ENCODE assay signal across 9 cellular contexts in genomic region chr2:174246944-174247381, GRCh38. TPM values are rescaled to one million over a fixed set of nuclear protein-coding genes. Genes with fewer than 3 reads are reported as not detected.
DNase-seq lines count a peak whose midpoint lies in the region; ATAC-seq and TF ChIP-seq lines count a peak whose summit lies in the region.
"Had no signal": no experiment of that assay in that cellular context is flagged by ENCODE, and none has a peak within 500 bp of the region (broad histone marks: within the 10 kb centered on the region; RNA-seq: fewer than 3 reads in every experiment).

No MANE protein-coding gene starts in this region.

- H3K4me3 ChIP-seq in coronary artery = peak overlapping the region; percentile 89
- no peak overlapping the region for H3K4me3 ChIP-seq in trophoblast cell (ENCODE audit: low read depth, low read length)
- no peak overlapping the region for H3K4me3 ChIP-seq in CD8-positive, alpha-beta T cell (ENCODE audit: low read depth, low read length)

- no peak for DNase-seq in activated CD4-positive, alpha-beta T cell treated with anti-CD3 and anti-CD28 coated beads, Interleukin-2, amount 10 ng/mL, durations not matched to agents 7 days and 5 days
- DNase-seq in activated CD4-positive, alpha-beta T cell treated with anti-CD3 and anti-CD28 coated beads for 4 hours = no peak
- peak; percentile 50 for DNase-seq in NCI-H2227 treated with DMSO at 0.1 percent for 48 hours (lab: John Stamatoyannopoulos, UW)
- DNase-seq in coronary artery (ENCODE audit: low spot score) = no peak
- no peak for DNase-seq in trophoblast cell
- no peak for DNase-seq in SKM-1 treated with dmso at 0.1 percent for 144 hours (lab: John Stamatoyannopoulos, UW; ENCODE audit: unreplicated experiment)
- no peak for DNase-seq in NCI-H1436 treated with DMSO at 0.1 percent for 48 hours (lab: John Stamatoyannopoulos, UW)
- no peak for DNase-seq in CD8-positive, alpha-beta T cell

- H3K4me1 ChIP-seq in trophoblast cell (ENCODE audit: control insufficient read depth in 1 of 2, insufficient read depth in 2 of 2, low read length in 2 of 2) = peaks cover 2 to 7% of the 10 kb centered on the region in 2 experiments
- H3K4me1 ChIP-seq in CD8-positive, alpha-beta T cell (ENCODE audit: insufficient read depth, low read length) = peaks cover 6% of the 10 kb centered on the region
- H3K4me1 ChIP-seq: prostate gland had no signal

- no CpG with 5 or more reads among the region's 18 CpGs for WGBS in trophoblast cell (ENCODE audit: extremely low coverage, insufficient coverage, insufficient read length)

- H3K4me1 Mint-ChIP-seq in activated CD4-positive, alpha-beta T cell treated with anti-CD3 and anti-CD28 coated beads, Interleukin-2, amount 10 ng/mL, durations not matched to agents 7 days and 5 days = peaks cover 37% of the 10 kb centered on the region
- peaks cover 33% of the 10 kb centered on the region for H3K4me1 Mint-ChIP-seq in CD8-positive, alpha-beta T cell (ENCODE audit: low read depth)

- H3K79me1 ChIP-seq in trophoblast cell (ENCODE audit: low read length) = peaks cover 8% of the 10 kb centered on the region

- H4K91ac ChIP-seq in trophoblast cell (ENCODE audit: low read depth, low read length) = no peak overlapping the region

- no peak overlapping the region for H2BK12ac ChIP-seq in trophoblast cell (ENCODE audit: low read length)

- peaks cover 4 to 5% of the 10 kb centered on the region in 2 experiments for H3K36me3 ChIP-seq in trophoblast cell (ENCODE audit: control insufficient read depth in 1 of 2, insufficient read depth in 2 of 2, low read length in 2 of 2)
- H3K36me3 ChIP-seq in CD8-positive, alpha-beta T cell (ENCODE audit: insufficient read depth, low read length) = no peaks in the 10 kb centered on the region
- H3K36me3 ChIP-seq: prostate gland had no signal

- intact Hi-C loops in CD8-positive, alpha-beta T cell (cut with DNase I, micrococcal nuclease) = loop anchor here (5.0 to 10.0 kb wide), 6 partner anchors 80 to 1755 kb away; partner anchors contain the start of genes ATP5MC3 (in 1 of the 2), LNPK (in 1 of the 2) and SCRN3 (in 1 of the 2)

- H4K8ac ChIP-seq in trophoblast cell (ENCODE audit: low read depth, low read length) = no peak overlapping the region

- H3K9ac ChIP-seq in trophoblast cell (ENCODE audit: low read length) = no peak overlapping the region

- H3K9me3 ChIP-seq in trophoblast cell (ENCODE audit: insufficient read depth, low read depth, low read length) = no peaks in the 10 kb centered on the region
- H3K9me3 ChIP-seq in CD8-positive, alpha-beta T cell (ENCODE audit: low read length) = no peaks in the 10 kb centered on the region
- H3K9me3 ChIP-seq: prostate gland had no signal

- H3K9me3 Mint-ChIP-seq in activated CD4-positive, alpha-beta T cell treated with anti-CD3 and anti-CD28 coated beads, Interleukin-2, amount 10 ng/mL, durations not matched to agents 7 days and 5 days = no peaks in the 10 kb centered on the region
- no peaks in the 10 kb centered on the region for H3K9me3 Mint-ChIP-seq in CD8-positive, alpha-beta T cell

- H2BK120ac ChIP-seq in trophoblast cell (ENCODE audit: insufficient read depth, low read length, poor library complexity) = no peak overlapping the region

- no peak for ATAC-seq in CD8-positive, alpha-beta T cell

- H2AK5ac ChIP-seq in trophoblast cell (ENCODE audit: low read length) = no peak overlapping the region

- no peak overlapping the region for H3K18ac ChIP-seq in trophoblast cell (ENCODE audit: low read length)

- no peaks in the 10 kb centered on the region for H3K27me3 Mint-ChIP-seq in activated CD4-positive, alpha-beta T cell treated with anti-CD3 and anti-CD28 coated beads, Interleukin-2, amount 10 ng/mL, durations not matched to agents 7 days and 5 days
- no peaks in the 10 kb centered on the region for H3K27me3 Mint-ChIP-seq in CD8-positive, alpha-beta T cell (ENCODE audit: low read depth)

- H3K36me3 Mint-ChIP-seq in activated CD4-positive, alpha-beta T cell treated with anti-CD3 and anti-CD28 coated beads, Interleukin-2, amount 10 ng/mL, durations not matched to agents 7 days and 5 days (ENCODE audit: low read depth) = peaks cover 26% of the 10 kb centered on the region
- H3K36me3 Mint-ChIP-seq in CD8-positive, alpha-beta T cell = peaks cover 28% of the 10 kb centered on the region

- no peaks in the 10 kb centered on the region for H3K27me3 ChIP-seq in trophoblast cell (ENCODE audit: insufficient read depth, low read length)
- no peaks in the 10 kb centered on the region for H3K27me3 ChIP-seq in CD8-positive, alpha-beta T cell (ENCODE audit: insufficient read depth, low read length)

- no peak overlapping the region for H3K27ac Mint-ChIP-seq in activated CD4-positive, alpha-beta T cell treated with anti-CD3 and anti-CD28 coated beads, Interleukin-2, amount 10 ng/mL, durations not matched to agents 7 days and 5 days
- H3K27ac Mint-ChIP-seq in CD8-positive, alpha-beta T cell = no peak overlapping the region

- POLR2A ChIA-PET in activated CD4-positive, alpha-beta T cell treated with anti-CD3 and anti-CD28 coated beads, Interleukin-2, amount 10 ng/mL, durations not matched to agents 7 days and 5 days (lab: Charles Lee) = no interaction called here
- POLR2A ChIA-PET in CD8-positive, alpha-beta T cell (lab: Charles Lee) = no interaction called here

- H2AFZ ChIP-seq in trophoblast cell (ENCODE audit: insufficient read depth, low read length, poor library complexity) = no peak overlapping the region

- TF ChIP-seq CTCF in coronary artery (IDR thresholded peaks at IDR 0.05) = no peak
- TF ChIP-seq CTCF in CD8-positive, alpha-beta T cell (IDR thresholded peaks at IDR 0.05) = no peak

- CTCF ChIA-PET in activated CD4-positive, alpha-beta T cell treated with anti-CD3 and anti-CD28 coated beads, Interleukin-2, amount 10 ng/mL, durations not matched to agents 7 days and 5 days (lab: Charles Lee) = no interaction called here
- CTCF ChIA-PET in CD8-positive, alpha-beta T cell (lab: Charles Lee) = no interaction called here

- no peak overlapping the region for H4K12ac ChIP-seq in trophoblast cell (ENCODE audit: low read depth, low read length)

- H3K23ac ChIP-seq in trophoblast cell (ENCODE audit: low read length) = no peak overlapping the region

- H3K27ac ChIP-seq in coronary artery (no peak overlapping the region), trophoblast cell (ENCODE audit: low read depth, low read length) (no peak overlapping the region)
- H3K27ac ChIP-seq in CD8-positive, alpha-beta T cell (ENCODE audit: low read depth, low read length) = no peak overlapping the region

- H3K79me2 ChIP-seq in trophoblast cell (ENCODE audit: control insufficient read depth, insufficient read depth, low read length, poor library complexity) = peaks cover 13% of the 10 kb centered on the region

- H3K4me3 Mint-ChIP-seq in activated CD4-positive, alpha-beta T cell treated with anti-CD3 and anti-CD28 coated beads, Interleukin-2, amount 10 ng/mL, durations not matched to agents 7 days and 5 days = peak overlapping the region; percentile 45
- no peak overlapping the region for H3K4me3 Mint-ChIP-seq in CD8-positive, alpha-beta T cell

- H3K4ac ChIP-seq in trophoblast cell (ENCODE audit: low read depth, low read length) = peak overlapping the region; percentile 58

- no peak overlapping the region for H2BK5ac ChIP-seq in trophoblast cell (ENCODE audit: low read depth, low read length, poor library complexity)

- peak overlapping the region; percentile 29 for H3K4me2 ChIP-seq in trophoblast cell (ENCODE audit: low read length)

- H3K14ac ChIP-seq in trophoblast cell (ENCODE audit: low read length) = no peak overlapping the region

RNA-seq across cellular contexts. Expression of gene OLA1, which starts 1.4 kb away (rescaled TPM):
- 10 to 100 TPM; 75.3 to 87.4 TPM for total RNA-seq in activated CD4-positive, alpha-beta T cell treated with anti-CD3 and anti-CD28 coated beads, Interleukin-2, amount 10 ng/mL, durations not matched to agents 7 days and 5 days
- 80.2 and 85.1 TPM in 2 replicates for polyA plus RNA-seq in trophoblast cell (2013)
- total RNA-seq in CD8-positive, alpha-beta T cell = 10 to 100 TPM; 35.3 to 38.8 TPM
